8 cellular contexts compared by ENCODE assay signal in the genomic region with DNA sequence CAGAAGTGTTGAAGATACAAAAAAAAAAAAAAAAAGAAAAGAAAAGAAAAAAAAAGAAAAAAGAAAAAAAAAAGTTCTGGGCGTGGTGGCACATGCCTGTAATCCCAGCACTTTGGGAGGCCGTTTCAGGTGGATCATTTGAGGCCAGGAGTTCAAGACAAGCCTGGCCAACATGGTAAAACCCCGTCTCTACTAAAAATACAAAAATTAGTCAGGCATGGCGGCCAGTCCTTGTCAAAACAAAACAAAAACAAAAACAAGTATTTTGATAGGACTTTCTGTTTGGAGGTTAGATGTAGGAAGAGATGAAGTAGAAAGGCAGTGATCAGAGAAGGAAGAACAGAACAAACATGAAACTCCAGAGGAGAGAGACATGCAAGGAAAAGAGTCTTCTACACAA.
A peak's percentile ranks its signal among the peaks of the same experiment; 100 is the strongest.
ATAC-seq lines count a peak whose summit lies in the region.
"Not testable (repeated sequence)": the region's sequence is repeated elsewhere in the genome, so short reads cannot be mapped to it uniquely, and the experiment has no call there.

No MANE protein-coding gene starts in this region.

- peak overlapping the region; percentile 61 for H3K27ac Mint-ChIP-seq in stimulated activated memory B cell treated with anti-CD40 and anti-IgM and Interleukin-4, amounts not matched to agents 10 μg/mL and 1 μg/mL and 100 μg/mL, for 72 hours

- H3K4me1 Mint-ChIP-seq in stimulated activated memory B cell treated with anti-CD40 and anti-IgM and Interleukin-4, amounts not matched to agents 10 μg/mL and 1 μg/mL and 100 μg/mL, for 72 hours, result peaks cover 23% of the 10 kb centered on the region

- ATAC-seq in GM18508 (IDR thresholded peaks at IDR 0.05; ENCODE audit: insufficient read depth, unreplicated experiment), result peak; percentile 66
- ATAC-seq in GM19025 (IDR thresholded peaks at IDR 0.05; ENCODE audit: low read depth, unreplicated experiment), result peak; percentile 51
- peak; percentile 50 for ATAC-seq in GM21381 (IDR thresholded peaks at IDR 0.05; ENCODE audit: unreplicated experiment)
- ATAC-seq in GM21825 (IDR thresholded peaks at IDR 0.05; ENCODE audit: unreplicated experiment), result peak; percentile 76
- peak; percentile 74 for ATAC-seq in HG02885 (IDR thresholded peaks at IDR 0.05; ENCODE audit: poor library complexity, unreplicated experiment)
- peak; percentile 54 for ATAC-seq in HG03139 (IDR thresholded peaks at IDR 0.05; ENCODE audit: unreplicated experiment)
- ATAC-seq in HG03469 (IDR thresholded peaks at IDR 0.05; ENCODE audit: unreplicated experiment), result peak; percentile 59
- not testable (repeated sequence) for ATAC-seq in stimulated activated memory B cell treated with anti-CD40 and anti-IgM and Interleukin-4, amounts not matched to agents 10 μg/mL and 1 μg/mL and 100 μg/mL, for 72 hours

- H3K9me3 Mint-ChIP-seq in stimulated activated memory B cell treated with anti-CD40 and anti-IgM and Interleukin-4, amounts not matched to agents 10 μg/mL and 1 μg/mL and 100 μg/mL, for 72 hours, result not testable (repeated sequence)

- H3K36me3 Mint-ChIP-seq in stimulated activated memory B cell treated with anti-CD40 and anti-IgM and Interleukin-4, amounts not matched to agents 10 μg/mL and 1 μg/mL and 100 μg/mL, for 72 hours, result not testable (repeated sequence)

- not testable (repeated sequence) for H3K27me3 Mint-ChIP-seq in stimulated activated memory B cell treated with anti-CD40 and anti-IgM and Interleukin-4, amounts not matched to agents 10 μg/mL and 1 μg/mL and 100 μg/mL, for 72 hours

- H3K4me3 Mint-ChIP-seq in stimulated activated memory B cell treated with anti-CD40 and anti-IgM and Interleukin-4, amounts not matched to agents 10 μg/mL and 1 μg/mL and 100 μg/mL, for 72 hours, result peak overlapping the region; percentile 11
